Comparison of ENCODE assay signal across 8 cellular contexts in genomic region chr1:41802532-41803501, GRCh38.
DNase-seq lines count a peak whose midpoint lies in the region; ATAC-seq, FAIRE-seq and TF ChIP-seq lines count a peak whose summit lies in the region.

No MANE protein-coding gene starts in this region.

- H3K4me3 Mint-ChIP-seq in Calu3 (ENCODE audit: low read depth, unreplicated experiment) = no peak overlapping the region

- BruUV-seq in Calu3 (replicated peaks; lab: Mats Ljungman, UMichigan) = no TSS peak

- ATAC-seq in GM21786 (IDR thresholded peaks at IDR 0.05; ENCODE audit: unreplicated experiment) = peak; percentile 39

- DNase-seq in RPMI8226 = peak; percentile 83
- peak; percentile 33 for DNase-seq in foreskin melanocyte
- peak; percentile 19 for DNase-seq in small intestine
- no peak for DNase-seq in middle frontal gyrus (ENCODE audit: extremely low spot score, low spot score)
- DNase-seq in Calu3 = no peak
- no peak for DNase-seq in DMS153 (lab: John Stamatoyannopoulos, UW)

- peaks cover 12% of the 10 kb centered on the region for H3K4me1 Mint-ChIP-seq in Calu3 (ENCODE audit: low read depth, unreplicated experiment)

- H3K27me3 ChIP-seq in small intestine (ENCODE audit: control insufficient read depth in 2 of 2, insufficient read depth in 2 of 2, low read length in 2 of 2) = no peaks in the 10 kb centered on the region

- FAIRE-seq in small intestine (lab: Jason Lieb, UNC) = no peak

- intact Hi-C loops in Calu3 (cut with micrococcal nuclease; ENCODE audit: unreplicated experiment) = no loop called here

- H3K27ac ChIP-seq in C4-2B (peak overlapping the region; percentile 63), small intestine (ENCODE audit: low read depth in 1 of 2, low read length in 1 of 2) (peak overlapping the region; percentile 25 to 34)

- H3K36me3 ChIP-seq in small intestine (ENCODE audit: control insufficient read depth in 2 of 2, insufficient read depth in 2 of 2, low read length in 2 of 2) = no peaks in the 10 kb centered on the region

- H3K9me3 Mint-ChIP-seq in Calu3 (ENCODE audit: low read depth, unreplicated experiment) = no peaks in the 10 kb centered on the region

- CTCF ChIA-PET in Calu3 (lab: Charles Lee) = interaction anchor here (0.9 kb wide), 1 partner anchor 363 kb away, joined by 3 read pairs; no protein-coding TSS in a partner anchor

- H3K4me1 ChIP-seq in small intestine (ENCODE audit: control insufficient read depth in 2 of 2, insufficient read depth in 1 of 2, low read depth in 1 of 2, low read length in 1 of 2) = no peaks in the 10 kb centered on the region

- no peak for TF ChIP-seq CTCF in C4-2B (conservative IDR thresholded peaks at IDR 0.05)
- TF ChIP-seq CTCF in Calu3 (IDR thresholded peaks at IDR 0.05; ENCODE audit: unreplicated experiment) = no peak

- H3K27ac Mint-ChIP-seq in Calu3 (ENCODE audit: unreplicated experiment) = no peak overlapping the region

- H3K27me3 Mint-ChIP-seq in Calu3 (ENCODE audit: unreplicated experiment) = no peaks in the 10 kb centered on the region

- WGBS in small intestine, 3 donors = 58 to 75% (median 61%) methylated on average over 4 of the region's 4 CpGs

- no peaks in the 10 kb centered on the region for H3K36me3 Mint-ChIP-seq in Calu3 (ENCODE audit: insufficient read depth, unreplicated experiment)

- H3K9me3 ChIP-seq in small intestine (ENCODE audit: control insufficient read depth, low read depth) = no peaks in the 10 kb centered on the region

- H3K4me3 ChIP-seq in small intestine (ENCODE audit: low read depth in 1 of 2, low read length in 2 of 2) = no peak overlapping the region

Comparison
In these comparisons a context has a peak if more than half of its experiments do, and no peak if none do; other contexts are left out.
1. DNase-seq: peak in RPMI8226 (single experiment), foreskin melanocyte (single experiment) and small intestine (single experiment); none in middle frontal gyrus (single experiment), Calu3 (single experiment) and DMS153 (single experiment).